11 cellular contexts compared by ENCODE assay signal in the genomic region with DNA sequence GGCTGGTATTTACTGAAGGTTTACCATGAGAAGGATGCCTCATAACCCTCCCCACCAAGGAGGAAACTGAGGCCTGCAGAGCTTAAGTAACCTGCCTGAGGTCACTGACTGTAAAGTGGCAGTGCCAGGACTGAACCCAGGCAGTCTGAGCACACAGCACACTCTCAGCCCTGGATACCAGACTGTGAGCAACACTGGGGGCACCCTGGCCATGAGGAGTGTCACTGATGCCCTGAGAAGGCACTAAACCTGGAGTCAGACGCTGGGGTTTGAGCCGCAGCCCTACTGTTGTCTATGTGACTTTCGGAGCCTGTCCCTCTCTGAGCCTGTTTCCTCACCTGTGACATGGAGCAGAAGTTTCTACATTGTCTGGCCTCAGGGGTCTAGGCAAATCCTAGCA. TPM values are rescaled to one million over a fixed set of nuclear protein-coding genes. Genes with fewer than 3 reads are reported as not detected.
DNase-seq lines count a peak whose midpoint lies in the region; ATAC-seq and TF ChIP-seq lines count a peak whose summit lies in the region.
"Had no signal": no experiment of that assay in that cellular context is flagged by ENCODE, and none has a peak within 500 bp of the region (broad histone marks: within the 10 kb centered on the region; RNA-seq: fewer than 3 reads in every experiment).

No MANE protein-coding gene starts in this region.

- H3K4me3 Mint-ChIP-seq in activated CD8-positive, alpha-beta memory T cell treated with anti-CD3 and anti-CD28 coated beads, Interleukin-2, amount 10 ng/mL, durations not matched to agents 7 days and 5 days, result no peak overlapping the region
- peak overlapping the region in 1 of 3 donors; percentile 22 for H3K4me3 Mint-ChIP-seq in T-cell
- no peak overlapping the region for H3K4me3 Mint-ChIP-seq in stimulated activated naive CD8-positive, alpha-beta T cell treated with anti-CD3 and anti-CD28 coated beads, Interleukin-15, amount 100 ng/mL, for 72 hours

- peak overlapping the region; percentile 66 to 67 for H3K27ac ChIP-seq in left lung

- peaks cover 34% of the 10 kb centered on the region for H3K4me1 Mint-ChIP-seq in activated CD8-positive, alpha-beta memory T cell treated with anti-CD3 and anti-CD28 coated beads, Interleukin-2, amount 10 ng/mL, durations not matched to agents 7 days and 5 days
- peaks cover 34 to 69% (median 50%) of the 10 kb centered on the region in 3 donors for H3K4me1 Mint-ChIP-seq in T-cell
- peaks cover 55% of the 10 kb centered on the region for H3K4me1 Mint-ChIP-seq in stimulated activated naive CD8-positive, alpha-beta T cell treated with anti-CD3 and anti-CD28 coated beads, Interleukin-15, amount 100 ng/mL, for 72 hours

- peaks cover 24% of the 10 kb centered on the region for H3K36me3 Mint-ChIP-seq in activated CD8-positive, alpha-beta memory T cell treated with anti-CD3 and anti-CD28 coated beads, Interleukin-2, amount 10 ng/mL, durations not matched to agents 7 days and 5 days
- peaks cover 63% of the 10 kb centered on the region for H3K36me3 Mint-ChIP-seq in T-cell

- peak; percentile 40 for ATAC-seq in activated CD8-positive, alpha-beta memory T cell treated with anti-CD3 and anti-CD28 coated beads, Interleukin-2, amount 10 ng/mL, durations not matched to agents 7 days and 5 days
- ATAC-seq in T-cell (replicated peaks in 1 of 4), result peak in 2 of 4 experiments; percentile 9 to 26
- no peak for ATAC-seq in left lung
- peak; percentile 48 for ATAC-seq in stimulated activated naive CD8-positive, alpha-beta T cell treated with anti-CD3 and anti-CD28 coated beads, Interleukin-15, amount 100 ng/mL, for 72 hours
- ATAC-seq: SK-N-SH treated with all-trans-retinoic acid at 6 μM for 48 hours had no signal

- CTCF ChIA-PET in activated CD8-positive, alpha-beta memory T cell treated with anti-CD3 and anti-CD28 coated beads, Interleukin-2, amount 10 ng/mL, durations not matched to agents 7 days and 5 days (lab: Charles Lee), result interaction anchor here (1.6 kb wide), 1 partner anchor 40 kb away, joined by 4 read pairs; no protein-coding TSS in a partner anchor
- CTCF ChIA-PET in T-cell (lab: Charles Lee), result no interaction called here

- no peak overlapping the region for H3K4me3 ChIP-seq in left lung

- H3K36me3 ChIP-seq in left lung, result peaks cover 0 to 74% of the 10 kb centered on the region in 2 donors

- POLR2A ChIA-PET in T-cell (lab: Charles Lee), result interaction anchor here in 1 of 2 donors (0.6 to 1.3 kb wide), 2 partner anchors 11 to 122 kb away, joined by 3 to 4 read pairs; no protein-coding TSS in a partner anchor

- no peak for TF ChIP-seq CTCF in left lung (IDR thresholded peaks at IDR 0.05)

- no peaks in the 10 kb centered on the region for H3K9me3 Mint-ChIP-seq in activated CD8-positive, alpha-beta memory T cell treated with anti-CD3 and anti-CD28 coated beads, Interleukin-2, amount 10 ng/mL, durations not matched to agents 7 days and 5 days (ENCODE audit: low read depth)
- no peaks in the 10 kb centered on the region for H3K9me3 Mint-ChIP-seq in T-cell
- H3K9me3 Mint-ChIP-seq in stimulated activated naive CD8-positive, alpha-beta T cell treated with anti-CD3 and anti-CD28 coated beads, Interleukin-15, amount 100 ng/mL, for 72 hours, result no peaks in the 10 kb centered on the region

- no peaks in the 10 kb centered on the region for H3K27me3 ChIP-seq in left lung

- no peak for DNase-seq in activated CD8-positive, alpha-beta memory T cell treated with anti-CD3 and anti-CD28 coated beads, Interleukin-2, amount 10 ng/mL, durations not matched to agents 7 days and 5 days
- DNase-seq in activated CD8-positive, alpha-beta memory T cell treated with anti-CD3 and anti-CD28 coated beads for 24 hours, result no peak
- DNase-seq in T-cell (no peak), left lung (peak in 1 of 2 donors; percentile 22), GDM1 (lab: John Stamatoyannopoulos, UW) (no peak), NCI-H524 (lab: John Stamatoyannopoulos, UW) (no peak)
- no peak for DNase-seq in stimulated activated naive CD8-positive, alpha-beta T cell treated with anti-CD3 and anti-CD28 coated beads, Interleukin-15, amount 100 ng/mL, for 72 hours
- DNase-seq in activated CD4-positive, CD25-positive, alpha-beta regulatory T cell treated with anti-CD3 and anti-CD28 coated beads, Interleukin-2, amount 50 U/mL, for 72 hours, result no peak
- DNase-seq: head of caudate nucleus, KG1 had no signal

- no peaks in the 10 kb centered on the region for H3K9me3 ChIP-seq in left lung

- intact Hi-C loops in left lung (cut with DNase I), result no loop called here

- peaks cover 27 to 77% of the 10 kb centered on the region in 2 donors for H3K4me1 ChIP-seq in left lung

- H3K27ac Mint-ChIP-seq in activated CD8-positive, alpha-beta memory T cell treated with anti-CD3 and anti-CD28 coated beads, Interleukin-2, amount 10 ng/mL, durations not matched to agents 7 days and 5 days, result peak overlapping the region; percentile 81
- H3K27ac Mint-ChIP-seq in T-cell, result peak overlapping the region; percentile 9 to 90
- peak overlapping the region in 1 of 2 donors; percentile 95 for H3K27ac Mint-ChIP-seq in stimulated activated naive CD8-positive, alpha-beta T cell treated with anti-CD3 and anti-CD28 coated beads, Interleukin-15, amount 100 ng/mL, for 72 hours

- no peaks in the 10 kb centered on the region for H3K27me3 Mint-ChIP-seq in activated CD8-positive, alpha-beta memory T cell treated with anti-CD3 and anti-CD28 coated beads, Interleukin-2, amount 10 ng/mL, durations not matched to agents 7 days and 5 days
- no peaks in the 10 kb centered on the region for H3K27me3 Mint-ChIP-seq in T-cell
- H3K27me3 Mint-ChIP-seq in stimulated activated naive CD8-positive, alpha-beta T cell treated with anti-CD3 and anti-CD28 coated beads, Interleukin-15, amount 100 ng/mL, for 72 hours, result no peaks in the 10 kb centered on the region

RNA-seq across cellular contexts. Expression of gene B4GALT1, which starts 36.2 kb away (rescaled TPM):
- total RNA-seq in activated CD8-positive, alpha-beta memory T cell treated with anti-CD3 and anti-CD28 coated beads, Interleukin-2, amount 10 ng/mL, durations not matched to agents 7 days and 5 days, result 10 to 100 TPM; 33.8 to 35.2 TPM
- total RNA-seq in T-cell, result 10 to 100 TPM; 33.2 to 85.3 (median 44.1) TPM
- 100 to 1,000 TPM in 1 of 2 donors, 10 to 100 TPM in 1; 83.6 to 107 TPM for total RNA-seq in left lung

RNA-seq across cellular contexts. Expression of gene SMU1, which starts 54.5 kb away (rescaled TPM):
- 10 to 100 TPM; 20.0 to 23.0 TPM for total RNA-seq in activated CD8-positive, alpha-beta memory T cell treated with anti-CD3 and anti-CD28 coated beads, Interleukin-2, amount 10 ng/mL, durations not matched to agents 7 days and 5 days
- total RNA-seq in T-cell (10 to 100 TPM; 22.6 to 25.5 (median 24.4) TPM), left lung (10 to 100 TPM; 17.3 to 19.0 TPM)
